ENCODE assay signal across 14 cellular contexts in the genomic region with DNA sequence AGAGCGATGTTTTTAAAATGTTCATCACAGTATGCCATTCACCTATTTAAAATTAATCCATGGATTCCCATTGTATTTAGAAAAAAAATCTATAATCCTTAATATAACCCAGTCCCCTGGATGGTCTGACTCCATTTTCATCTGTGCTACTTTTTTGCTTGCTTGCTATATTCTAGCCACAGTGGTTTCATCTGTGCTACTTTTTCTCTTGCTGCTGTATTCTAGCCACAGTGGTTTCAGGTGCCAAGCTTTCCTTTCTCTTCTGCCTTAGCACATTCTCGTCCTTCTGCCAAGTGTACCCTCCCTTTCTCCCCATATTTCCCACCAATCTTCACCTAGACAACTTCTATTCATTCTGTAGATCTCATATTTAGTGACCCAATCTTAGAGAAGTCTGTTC. TPM values are rescaled to one million over a fixed set of nuclear protein-coding genes. Genes with fewer than 3 reads are reported as not detected.
DNase-seq lines count a peak whose midpoint lies in the region; ATAC-seq and TF ChIP-seq lines count a peak whose summit lies in the region.
"Had no signal": no experiment of that assay in that cellular context is flagged by ENCODE, and none has a peak within 500 bp of the region (broad histone marks: within the 10 kb centered on the region; RNA-seq: fewer than 3 reads in every experiment).

No MANE protein-coding gene starts in this region.

- H3K27me3 ChIP-seq in MM.1S (replicated peaks; ENCODE audit: insufficient read depth, low read length) (no peaks in the 10 kb centered on the region), WERI-Rb-1 (ENCODE audit: insufficient read depth, low read depth, severe bottlenecking) (no peaks in the 10 kb centered on the region), foreskin keratinocyte (no peaks in the 10 kb centered on the region)
- H3K27me3 ChIP-seq: BLaER1 treated with 17β-estradiol and CSF1 and Interleukin-3, amounts not matched to agents 10 nM and 100 nM had no signal

- no peaks in the 10 kb centered on the region for H3K4me1 Mint-ChIP-seq in osteocyte (ENCODE audit: unreplicated experiment)
- H3K4me1 Mint-ChIP-seq: B cell had no signal

- peaks cover 8% of the 10 kb centered on the region for H3K9me3 Mint-ChIP-seq in osteocyte (ENCODE audit: unreplicated experiment)
- H3K9me3 Mint-ChIP-seq: CD8-positive, alpha-beta T cell had no signal

- no peaks in the 10 kb centered on the region for H3F3A ChIP-seq in MM.1S (ENCODE audit: insufficient read depth, low read length)

- H3K4me3 ChIP-seq in MM.1S (ENCODE audit: low read length) (no peak overlapping the region), WERI-Rb-1 (ENCODE audit: low read depth, low read length) (no peak overlapping the region)
- H3K4me3 ChIP-seq: BLaER1 treated with 17β-estradiol and CSF1 and Interleukin-3, amounts not matched to agents 10 nM and 100 nM; HAP-1 had no signal

- no peak overlapping the region for H3K4me2 ChIP-seq in MM.1S (ENCODE audit: low read depth, low read length)
- H3K4me2 ChIP-seq: BLaER1 treated with 17β-estradiol and CSF1 and Interleukin-3, amounts not matched to agents 10 nM and 100 nM had no signal

- DNase-seq in MM.1S = peak; percentile 37
- no peak for DNase-seq in WERI-Rb-1
- no peak for DNase-seq in AML-193 (lab: John Stamatoyannopoulos, UW)
- no peak for DNase-seq in foreskin keratinocyte
- DNase-seq in osteocyte (ENCODE audit: extremely low spot score, unreplicated experiment) = no peak
- DNase-seq in HuH-7 (ENCODE audit: low spot score) = no peak
- DNase-seq: Calu3; CD8-positive, alpha-beta T cell; DMS79 treated with DMSO at 0.1 percent for 48 hours; EL had no signal

- no peaks in the 10 kb centered on the region for H3K79me2 ChIP-seq in MM.1S (ENCODE audit: low read length)

- H3K9ac ChIP-seq in MM.1S (ENCODE audit: low read length) = no peak overlapping the region
- H3K9ac ChIP-seq: BLaER1 treated with 17β-estradiol and CSF1 and Interleukin-3, amounts not matched to agents 10 nM and 100 nM had no signal

- no peaks in the 10 kb centered on the region for H4K20me1 ChIP-seq in MM.1S (ENCODE audit: insufficient read depth, low read length)
- H4K20me1 ChIP-seq: BLaER1 treated with 17β-estradiol and CSF1 and Interleukin-3, amounts not matched to agents 10 nM and 100 nM had no signal

- peaks cover 3% of the 10 kb centered on the region for H3K36me3 Mint-ChIP-seq in osteocyte (ENCODE audit: unreplicated experiment)
- H3K36me3 Mint-ChIP-seq: CD8-positive, alpha-beta T cell had no signal

- no peaks in the 10 kb centered on the region for H3K9me2 ChIP-seq in MM.1S (replicated peaks; ENCODE audit: insufficient read depth, low read length)

- H2AFZ ChIP-seq in MM.1S (ENCODE audit: low read length) = no peak overlapping the region

- H3K36me3 ChIP-seq in MM.1S (replicated peaks; ENCODE audit: insufficient read depth, low read length) (no peaks in the 10 kb centered on the region), WERI-Rb-1 (no peaks in the 10 kb centered on the region)
- H3K36me3 ChIP-seq: BLaER1 treated with 17β-estradiol and CSF1 and Interleukin-3, amounts not matched to agents 10 nM and 100 nM; HAP-1 had no signal

- H3K9me3 ChIP-seq in MM.1S (replicated peaks; ENCODE audit: insufficient read depth, low read length) = no peaks in the 10 kb centered on the region
- H3K9me3 ChIP-seq in WERI-Rb-1 (ENCODE audit: severe bottlenecking) = no peaks in the 10 kb centered on the region

- no peaks in the 10 kb centered on the region for H3K27me3 Mint-ChIP-seq in osteocyte (ENCODE audit: unreplicated experiment)
- H3K27me3 Mint-ChIP-seq: B cell had no signal

- no peak overlapping the region for H3K27ac Mint-ChIP-seq in osteocyte (ENCODE audit: unreplicated experiment)
- H3K27ac Mint-ChIP-seq: B cell; CD8-positive, alpha-beta T cell had no signal

- ATAC-seq in GM18498 (IDR thresholded peaks at IDR 0.05; ENCODE audit: unreplicated experiment) = peak; percentile 61
- no peak for ATAC-seq in foreskin keratinocyte
- ATAC-seq: CD8-positive, alpha-beta T cell had no signal

- peaks cover 4% of the 10 kb centered on the region; the same call in 1 of the 2 replicates for H3K4me1 ChIP-seq in MM.1S (ENCODE audit: low read length)
- H3K4me1 ChIP-seq in foreskin keratinocyte = no peaks in the 10 kb centered on the region
- H3K4me1 ChIP-seq: BLaER1 treated with 17β-estradiol and CSF1 and Interleukin-3, amounts not matched to agents 10 nM and 100 nM; HAP-1 had no signal

- no peak overlapping the region for H3K4me3 Mint-ChIP-seq in osteocyte (ENCODE audit: unreplicated experiment)
- H3K4me3 Mint-ChIP-seq: B cell; CD8-positive, alpha-beta T cell had no signal

- TF ChIP-seq CTCF in MM.1S (IDR thresholded peaks at IDR 0.05; ENCODE audit: low read length) (no peak), WERI-Rb-1 (IDR thresholded peaks at IDR 0.05; ENCODE audit: low read depth, low read length) (no peak), foreskin keratinocyte (conservative IDR thresholded peaks at IDR 0.05) (no peak), osteocyte (IDR thresholded peaks at IDR 0.05) (no peak)

- H3K27ac ChIP-seq in MM.1S (ENCODE audit: low read length) = no peak overlapping the region
- 0 out of 2 replicates have a peak overlapping the region, but pooled peaks have one; percentile 1 for H3K27ac ChIP-seq in WERI-Rb-1
- H3K27ac ChIP-seq in foreskin keratinocyte = no peak overlapping the region
- H3K27ac ChIP-seq: BLaER1 treated with 17β-estradiol and CSF1 and Interleukin-3, amounts not matched to agents 10 nM and 100 nM had no signal

RNA-seq across cellular contexts. Expression of a gene that starts 33.3 kb away (rescaled TPM):
- total RNA-seq in foreskin keratinocyte = 12.0 and 24.2 TPM in 2 replicates
- 5.5 and 9.6 TPM in 2 replicates for polyA plus RNA-seq in foreskin keratinocyte
- total RNA-seq in osteocyte = 110 and 118 TPM in 2 replicates
